In genomic region chr15:38148476-38148875, GRCh38 we compare ENCODE assay signal across 25 cellular contexts.
"Had no signal": no experiment of that assay in that cellular context is flagged by ENCODE, and none has a peak within 500 bp of the region (broad histone marks: within the 10 kb centered on the region; RNA-seq: fewer than 3 reads in every experiment).

No MANE protein-coding gene starts in this region.

- H3K9ac ChIP-seq: SK-N-SH had no signal

- H3K4me3 ChIP-seq: cardiac muscle cell, SJCRH30 had no signal

- H3K4me2 ChIP-seq: SK-N-SH had no signal

- ATAC-seq: activated T-helper 17 cell treated with anti-CD3 and anti-CD28 coated beads, Interleukin-2, amount 50 U/mL, for 72 hours had no signal

- H3K27me3 ChIP-seq: brain microvascular endothelial cell, cardiac muscle cell, SJCRH30 had no signal

- H3K4me1 ChIP-seq: SJCRH30 had no signal

- DNase-seq: activated CD4-positive, alpha-beta memory T cell treated with anti-CD3 and anti-CD28 coated beads, Interleukin-2, amount 10 ng/mL, durations not matched to agents 7 days and 5 days; activated CD4-positive, alpha-beta T cell treated with anti-CD3 and anti-CD28 coated beads, Interleukin-2, amount 10 ng/mL, durations not matched to agents 7 days and 5 days; activated CD4-positive, CD25-positive, alpha-beta regulatory T cell; activated gamma-delta T cell; activated naive CD4-positive, alpha-beta T cell treated with anti-CD3 and anti-CD28 coated beads for 36 hours; activated T-cell treated with anti-CD3 and anti-CD28 coated beads for 4 hours; activated T-cell treated with anti-CD3 and anti-CD28 coated beads, Interleukin-2, amount 50 U/mL, for 48 hours; brain microvascular endothelial cell; KBM-7; MM.1S; NCI-H1105 treated with DMSO at 0.1 percent for 48 hours; NCI-H146; NCI-H187 treated with DMSO at 0.1 percent for 48 hours; NCI-H2171 treated with DMSO at 0.1 percent for 48 hours; NCI-H226; NCI-H526; NCI-H774; Right ventricle myocardium superior; SJCRH30; SK-N-SH; T-helper 1 cell had no signal

- H3K36me3 ChIP-seq: brain microvascular endothelial cell, cardiac muscle cell, SJCRH30 had no signal

- H3K9me3 ChIP-seq: SK-N-SH had no signal

- H3K27ac ChIP-seq: brain microvascular endothelial cell, cardiac muscle cell, RWPE1, SJCRH30, VCaP had no signal
